ENCODE assay signal across 1 cellular context in genomic region chr9:33166263-33167083, GRCh38.
TF ChIP-seq lines count a peak whose summit lies in the region.

No MANE protein-coding gene starts in this region.

TF ChIP-seq in K562, 482 proteins besides CTCF, POLR2A, EP300 and RAD21 (continued from another document):
- TF ChIP-seq POLR2B (IDR thresholded peaks at IDR 0.05; ENCODE audit: low read depth, partially characterized antibody) (peak; percentile 14), RBM22 (IDR thresholded peaks at IDR 0.05; ENCODE audit: low read depth, low read length, poor library complexity, severe bottlenecking) (peak; percentile 46), RBFOX2 (IDR thresholded peaks at IDR 0.05; ENCODE audit: low read depth, low read length) (peak; percentile 71), ZFX (CRISPR knock-in tag; IDR thresholded peaks at IDR 0.05) (peak; percentile 43), SIN3B (IDR thresholded peaks at IDR 0.05; ENCODE audit: low read depth) (no peak), FOXK1 (CRISPR knock-in tag; IDR thresholded peaks at IDR 0.05; ENCODE audit: borderline replicate concordance) (no peak), RBBP5 (IDR thresholded peaks at IDR 0.05; ENCODE audit: borderline replicate concordance, insufficient read depth, low read length, poor library complexity, severe bottlenecking) (peak; percentile 10), BRD4 (IDR thresholded peaks at IDR 0.05) (0 out of 2 replicates have a peak, but pooled peaks have one; percentile 42), FOXA3 (CRISPR knock-in tag; conservative IDR thresholded peaks at IDR 0.05 in 1 of 2, IDR thresholded peaks at IDR 0.05 in 1 of 2) (no peak), GTF2A2 (tag; IDR thresholded peaks at IDR 0.05) (no peak), TCF7 (IDR thresholded peaks at IDR 0.05; ENCODE audit: borderline replicate concordance) (no peak), ZSCAN32 (CRISPR knock-in tag; IDR thresholded peaks at IDR 0.05) (no peak), ETV5 (CRISPR knock-in tag; IDR thresholded peaks at IDR 0.05; ENCODE audit: low read depth) (peak; percentile 36; the same call in 1 of the 2 replicates), ZNF217 (CRISPR knock-in tag; IDR thresholded peaks at IDR 0.05) (no peak), ZNF436 (CRISPR knock-in tag; IDR thresholded peaks at IDR 0.05) (peak; percentile 75), L3MBTL2 (IDR thresholded peaks at IDR 0.05) (peak; percentile 17; the same call in 1 of the 2 replicates), PRPF4 (IDR thresholded peaks at IDR 0.05; ENCODE audit: insufficient read depth, low read depth, low read length, poor library complexity, severe bottlenecking) (no peak), RBM25 (IDR thresholded peaks at IDR 0.05; ENCODE audit: low read depth, low read length, severe bottlenecking) (peak; percentile 92), ZNF124 (CRISPR knock-in tag; IDR thresholded peaks at IDR 0.05) (0 out of 2 replicates have a peak, but pooled peaks have one; percentile 50), CXXC5 (CRISPR knock-in tag; IDR thresholded peaks at IDR 0.05) (peak; percentile 15; the same call in 1 of the 2 replicates), NONO (IDR thresholded peaks at IDR 0.05; ENCODE audit: low read depth in 2 of 2, low read length in 1 of 2) (peak in 1 of 2 experiments; percentile 44; a peak in 1 of 4 replicates), FOSL1 (tag; conservative IDR thresholded peaks at IDR 0.05) (no peak), ZNF184 (CRISPR knock-in tag; IDR thresholded peaks at IDR 0.05) (no peak)
- TF ChIP-seq, protein P1, sequence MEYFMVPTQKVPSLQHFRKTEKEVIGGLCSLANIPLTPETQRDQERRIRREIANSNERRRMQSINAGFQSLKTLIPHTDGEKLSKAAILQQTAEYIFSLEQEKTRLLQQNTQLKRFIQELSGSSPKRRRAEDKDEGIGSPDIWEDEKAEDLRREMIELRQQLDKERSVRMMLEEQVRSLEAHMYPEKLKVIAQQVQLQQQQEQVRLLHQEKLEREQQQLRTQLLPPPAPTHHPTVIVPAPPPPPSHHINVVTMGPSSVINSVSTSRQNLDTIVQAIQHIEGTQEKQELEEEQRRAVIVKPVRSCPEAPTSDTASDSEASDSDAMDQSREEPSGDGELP (CRISPR knock-in tag; IDR thresholded peaks at IDR 0.05; ENCODE audit: borderline replicate concordance), result 0 out of 2 replicates have a peak, but pooled peaks have one; percentile 15
TF ChIP-seq in K562: peak in this region for 22.
